8 cellular contexts compared by ENCODE assay signal in genomic region chr17:83119987-83120864, GRCh38. TPM values are rescaled to one million over a fixed set of nuclear protein-coding genes. Genes with fewer than 3 reads are reported as not detected.
A peak's percentile ranks its signal among the peaks of the same experiment; 100 is the strongest.
DNase-seq lines count a peak whose midpoint lies in the region; ATAC-seq and TF ChIP-seq lines count a peak whose summit lies in the region.

No MANE protein-coding gene starts in this region.

- TF ChIP-seq CTCF in chondrocyte (IDR thresholded peaks at IDR 0.05) (no peak), transverse colon (IDR thresholded peaks at IDR 0.05) (no peak)

- 60 to 62% methylated on average over 3 to 25 of the region's 25 CpGs for WGBS in transverse colon (ENCODE audit: low coverage in 1 of 2), 2 donors

- H3K9me3 ChIP-seq in transverse colon = no peaks in the 10 kb centered on the region

- peaks cover 22% of the 10 kb centered on the region for H3K4me1 Mint-ChIP-seq in chondrocyte (ENCODE audit: low read depth)

- H3K27me3 Mint-ChIP-seq in chondrocyte (ENCODE audit: low read depth) = peaks cover 38% of the 10 kb centered on the region

- peaks cover 2% of the 10 kb centered on the region for H3K36me3 Mint-ChIP-seq in chondrocyte (ENCODE audit: low read depth)

- TF ChIP-seq EP300 in transverse colon (IDR thresholded peaks at IDR 0.05; ENCODE audit: low read depth) = no peak

- H3K27ac Mint-ChIP-seq in chondrocyte (ENCODE audit: unreplicated experiment) = no peak overlapping the region

- DNase-seq in AML-193 (lab: John Stamatoyannopoulos, UW) (peak; percentile 98 to 99), KG1 (lab: John Stamatoyannopoulos, UW) (peak; percentile 72), chondrocyte (ENCODE audit: low spot score) (peak; percentile 49), transverse colon (peak; percentile 39), cerebellar nuclear complex (lab: John Stamatoyannopoulos, UW) (no peak), hepatic stellate cell (ENCODE audit: low spot score) (no peak), D341Med (ENCODE audit: low spot score) (no peak)

- peak overlapping the region; percentile 10 for H3K4me3 Mint-ChIP-seq in chondrocyte (ENCODE audit: unreplicated experiment)

- intact Hi-C loops in transverse colon (cut with DNase I; ENCODE audit: low total_unique reads) = no loop called here

- in situ Hi-C loops in transverse colon (cut with MboI; ENCODE audit: low pct_ligation_motif_present in 1 of 4, low pct_unique_long_range_greater_than_20kb in 1 of 4, low sequenced_read_pairs in 3 of 4) = no loop called here

- peaks cover 0 to 8% (median 1%) of the 10 kb centered on the region in 4 donors for H3K4me1 ChIP-seq in transverse colon

- H3K9me3 Mint-ChIP-seq in chondrocyte (ENCODE audit: low read depth) = no peaks in the 10 kb centered on the region

- ATAC-seq in GM19372 (IDR thresholded peaks at IDR 0.05; ENCODE audit: low read depth, unreplicated experiment) = peak; percentile 77

- H3K4me3 ChIP-seq in transverse colon = no peak overlapping the region

- peaks cover 28% of the 10 kb centered on the region for H3K27me3 ChIP-seq in transverse colon

- no peak for TF ChIP-seq POLR2A in transverse colon (IDR thresholded peaks at IDR 0.05)

- no peak overlapping the region for H3K27ac ChIP-seq in transverse colon

- H3K36me3 ChIP-seq in transverse colon = no peaks in the 10 kb centered on the region

RNA-seq across cellular contexts. Expression of gene METRNL, which starts 40.8 kb away (rescaled TPM):
- total RNA-seq in chondrocyte = 63.8 to 79.4 TPM (median 64.7 TPM) in 3 replicates
- 100 to 1,000 TPM in 2 of 4 donors, 10 to 100 TPM in 2; 46.8 to 325 (median 112) TPM for total RNA-seq in transverse colon

Comparison
In these comparisons a context has a peak if more than half of its experiments do, and no peak if none do; other contexts are left out.
1. DNase-seq: peak in AML-193 (2 of 2), KG1 (single experiment), chondrocyte (single experiment) and transverse colon (single experiment); none in cerebellar nuclear complex (0 of 2), hepatic stellate cell (single experiment) and D341Med (single experiment).